Comparison of ENCODE assay signal across 8 cellular contexts in genomic region chrX:40152173-40152705, GRCh38. TPM values are rescaled to one million over a fixed set of nuclear protein-coding genes. Genes with fewer than 3 reads are reported as not detected.
A peak's percentile ranks its signal among the peaks of the same experiment; 100 is the strongest.
DNase-seq lines count a peak whose midpoint lies in the region; ATAC-seq and TF ChIP-seq lines count a peak whose summit lies in the region.

No MANE protein-coding gene starts in this region.

- no peaks in the 10 kb centered on the region for H3K9me2 ChIP-seq in Karpas-422 (replicated peaks; ENCODE audit: insufficient read depth, low read length)

- H3K4me3 Mint-ChIP-seq in dendritic cell treated with granulocyte-macrophage colony-stimulating factor and Interleukin-4, amounts not matched to agents 40 ng/mL and 50 ng/mL, for 4 days: peak overlapping the region; percentile 68
- H3K4me3 Mint-ChIP-seq in mesothelial cell of epicardium: peak overlapping the region; percentile 53

- no peak overlapping the region for H3K27ac ChIP-seq in vagina
- no peak overlapping the region for H3K27ac ChIP-seq in Karpas-422 (ENCODE audit: low read length)

- no peaks in the 10 kb centered on the region for H3K36me3 ChIP-seq in vagina
- H3K36me3 ChIP-seq in Karpas-422 (ENCODE audit: insufficient read depth, low read length): no peaks in the 10 kb centered on the region

- no peaks in the 10 kb centered on the region for H4K20me1 ChIP-seq in Karpas-422 (ENCODE audit: insufficient read depth, low read depth, low read length)

- H3K9ac ChIP-seq in Karpas-422 (ENCODE audit: low read length): no peak overlapping the region

- H3K27me3 Mint-ChIP-seq in dendritic cell treated with granulocyte-macrophage colony-stimulating factor and Interleukin-4, amounts not matched to agents 40 ng/mL and 50 ng/mL, for 4 days: peaks cover 36% of the 10 kb centered on the region
- H3K27me3 Mint-ChIP-seq in mesothelial cell of epicardium (ENCODE audit: low read depth): peaks cover 7% of the 10 kb centered on the region

- no peaks in the 10 kb centered on the region for H3K36me3 Mint-ChIP-seq in dendritic cell treated with granulocyte-macrophage colony-stimulating factor and Interleukin-4, amounts not matched to agents 40 ng/mL and 50 ng/mL, for 4 days (ENCODE audit: low read depth)
- H3K36me3 Mint-ChIP-seq in mesothelial cell of epicardium: no peaks in the 10 kb centered on the region

- peaks cover 49% of the 10 kb centered on the region for H3K4me1 Mint-ChIP-seq in dendritic cell treated with granulocyte-macrophage colony-stimulating factor and Interleukin-4, amounts not matched to agents 40 ng/mL and 50 ng/mL, for 4 days (ENCODE audit: low read depth)
- H3K4me1 Mint-ChIP-seq in mesothelial cell of epicardium: peaks cover 37% of the 10 kb centered on the region

- no peak for TF ChIP-seq POLR2A in vagina (IDR thresholded peaks at IDR 0.05)

- H3K4me1 ChIP-seq in vagina (peaks cover 46% of the 10 kb centered on the region), Karpas-422 (ENCODE audit: low read length) (peaks cover 13% of the 10 kb centered on the region)

- H3K4me3 ChIP-seq in vagina: peak overlapping the region; percentile 37 to 42
- H3K4me3 ChIP-seq in Karpas-422 (ENCODE audit: low read length): no peak overlapping the region

- peaks cover 9% of the 10 kb centered on the region for H3K27me3 ChIP-seq in vagina
- H3K27me3 ChIP-seq in Karpas-422 (ENCODE audit: low read length): no peaks in the 10 kb centered on the region

- peak overlapping the region; percentile 25 for H3K27ac Mint-ChIP-seq in dendritic cell treated with granulocyte-macrophage colony-stimulating factor and Interleukin-4, amounts not matched to agents 40 ng/mL and 50 ng/mL, for 4 days
- no peak overlapping the region for H3K27ac Mint-ChIP-seq in mesothelial cell of epicardium

- DNase-seq in DMS53 treated with DMSO at 0.1 percent for 48 hours (lab: John Stamatoyannopoulos, UW; ENCODE audit: unreplicated experiment) (peak; percentile 30), NCI-H748 (lab: John Stamatoyannopoulos, UW; ENCODE audit: unreplicated experiment) (peak; percentile 76), mesothelial cell of epicardium (ENCODE audit: low spot score in 2 of 2, unreplicated experiment in 2 of 2) (peak in 1 of 2 experiments; percentile 39), vagina (ENCODE audit: extremely low spot score in 2 of 2) (no peak), OCI-M2 (lab: John Stamatoyannopoulos, UW; ENCODE audit: unreplicated experiment) (no peak), Karpas-422 (no peak)

- H3K79me2 ChIP-seq in Karpas-422 (ENCODE audit: low read length): no peaks in the 10 kb centered on the region

- intact Hi-C loops in dendritic cell treated with granulocyte-macrophage colony-stimulating factor and Interleukin-4, amounts not matched to agents 40 ng/mL and 50 ng/mL, for 4 days (cut with micrococcal nuclease): loop anchor here (5.0 kb wide), 1 partner anchor 45 kb away; no protein-coding TSS in a partner anchor
- intact Hi-C loops in vagina (cut with DNase I): loop anchor here (5.0 to 10.0 kb wide), 2 partner anchors 45 to 247 kb away; no protein-coding TSS in a partner anchor

- ATAC-seq in HG03135 (IDR thresholded peaks at IDR 0.05; ENCODE audit: unreplicated experiment): no peak

- H3K9me3 ChIP-seq in vagina: no peaks in the 10 kb centered on the region
- no peaks in the 10 kb centered on the region for H3K9me3 ChIP-seq in Karpas-422 (ENCODE audit: low read length)

- H3K4me2 ChIP-seq in Karpas-422 (ENCODE audit: low read depth, low read length, poor library complexity, severe bottlenecking): no peak overlapping the region

- TF ChIP-seq CTCF in mesothelial cell of epicardium (IDR thresholded peaks at IDR 0.05; ENCODE audit: unreplicated experiment) (no peak), vagina (IDR thresholded peaks at IDR 0.05) (no peak)

- H3K9me3 Mint-ChIP-seq in dendritic cell treated with granulocyte-macrophage colony-stimulating factor and Interleukin-4, amounts not matched to agents 40 ng/mL and 50 ng/mL, for 4 days: no peaks in the 10 kb centered on the region
- no peaks in the 10 kb centered on the region for H3K9me3 Mint-ChIP-seq in mesothelial cell of epicardium

- no peak overlapping the region for H2AFZ ChIP-seq in Karpas-422 (ENCODE audit: low read length)

RNA-seq across cellular contexts. Expression of gene BCOR, which starts 54.5 kb away (rescaled TPM):
- 49.0 to 52.3 TPM (median 49.7 TPM) in 3 replicates for total RNA-seq in mesothelial cell of epicardium
- 19.9 TPM for total RNA-seq in vagina
- total RNA-seq in Karpas-422 (2014; rRNA removed; shearing (Covaris generic); ENCODE audit: low replicate concordance): 43.7 and 49.9 TPM in 2 replicates

Comparison
In these comparisons a context has a peak if more than half of its experiments do, and no peak if none do; other contexts are left out.
1. DNase-seq: peak in DMS53 treated with DMSO at 0.1 percent for 48 hours (single experiment) and NCI-H748 (single experiment); none in vagina (0 of 2), OCI-M2 (single experiment) and Karpas-422 (single experiment).